8 cellular contexts compared by ENCODE assay signal in genomic region chr2:169038338-169038757, GRCh38. TPM values are rescaled to one million over a fixed set of nuclear protein-coding genes. Genes with fewer than 3 reads are reported as not detected.
A peak's percentile ranks its signal among the peaks of the same experiment; 100 is the strongest.
DNase-seq lines count a peak whose midpoint lies in the region; ATAC-seq, FAIRE-seq and TF ChIP-seq lines count a peak whose summit lies in the region.

No MANE protein-coding gene starts in this region.

- H3K36me3 ChIP-seq in endodermal cell (ENCODE audit: control insufficient read depth, insufficient read depth, low read length) (no peaks in the 10 kb centered on the region), uterus (no peaks in the 10 kb centered on the region)

- no peak for FAIRE-seq in D721Med (lab: Jason Lieb, UNC)

- TF ChIP-seq CTCF in HL-60 (IDR thresholded peaks at IDR 0.05; ENCODE audit: insufficient read depth, low read length): no peak
- no peak for TF ChIP-seq CTCF in endodermal cell (conservative IDR thresholded peaks at IDR 0.05)
- TF ChIP-seq CTCF in lower leg skin (IDR thresholded peaks at IDR 0.05): no peak
- no peak for TF ChIP-seq CTCF in D721Med (IDR thresholded peaks at IDR 0.05; ENCODE audit: insufficient read depth, missing control alignments)
- no peak for TF ChIP-seq CTCF in uterus (IDR thresholded peaks at IDR 0.05)

- intact Hi-C loops in lower leg skin (cut with DNase I; ENCODE audit: low total_unique reads) (no loop called here), uterus (cut with DNase I; ENCODE audit: low total_unique reads) (no loop called here)
- intact Hi-C loops in activated T-helper 1 cell treated with anti-CD3 and anti-CD28 coated beads, Interleukin-12 subunit alpha, Interleukin-12 subunit beta, Interleukin-2, Interleukin-4 antibody, amounts not matched to agents 30 ng/mL and 10 ng/mL and 1 ng/mL, durations not matched to agents 14 hours and 24 hours and 36 hours (cut with micrococcal nuclease): no loop called here

- no peaks in the 10 kb centered on the region for H3K27me3 Mint-ChIP-seq in endodermal cell (ENCODE audit: insufficient read depth)
- H3K27me3 Mint-ChIP-seq in activated T-helper 1 cell treated with anti-CD3 and anti-CD28 coated beads, Interleukin-12 subunit alpha, Interleukin-12 subunit beta, Interleukin-2, Interleukin-4 antibody, amounts not matched to agents 30 ng/mL and 10 ng/mL and 1 ng/mL, durations not matched to agents 14 hours and 24 hours and 36 hours (ENCODE audit: insufficient read depth): no peaks in the 10 kb centered on the region

- no peak overlapping the region for H3K27ac ChIP-seq in HL-60 (replicated peaks)
- H3K27ac ChIP-seq in endodermal cell (ENCODE audit: low read depth, low read length): no peak overlapping the region
- H3K27ac ChIP-seq in uterus: no peak overlapping the region

- H3K4me3 ChIP-seq in HL-60 (replicated peaks; ENCODE audit: insufficient read depth, low read length): no peak overlapping the region
- H3K4me3 ChIP-seq in endodermal cell (ENCODE audit: low read length): no peak overlapping the region
- no peak overlapping the region for H3K4me3 ChIP-seq in lower leg skin (ENCODE audit: low read depth, poor library complexity, severe bottlenecking)
- H3K4me3 ChIP-seq in uterus: no peak overlapping the region

- H3K9me3 ChIP-seq in endodermal cell (ENCODE audit: control insufficient read depth, low read length) (peaks cover 16% of the 10 kb centered on the region), uterus (no peaks in the 10 kb centered on the region)

- no peak overlapping the region for H3K4me3 Mint-ChIP-seq in endodermal cell
- no peak overlapping the region for H3K4me3 Mint-ChIP-seq in activated T-helper 1 cell treated with anti-CD3 and anti-CD28 coated beads, Interleukin-12 subunit alpha, Interleukin-12 subunit beta, Interleukin-2, Interleukin-4 antibody, amounts not matched to agents 30 ng/mL and 10 ng/mL and 1 ng/mL, durations not matched to agents 14 hours and 24 hours and 36 hours

- 98 to 100% methylated on average over 2 of the region's 2 CpGs for WGBS in endodermal cell (ENCODE audit: insufficient coverage in 1 of 2, insufficient read length in 1 of 2), 2 experiments
- 43 to 52% methylated on average over 2 of the region's 2 CpGs for WGBS in lower leg skin, 2 donors

- peaks cover 18% of the 10 kb centered on the region for H3K9me3 Mint-ChIP-seq in endodermal cell
- H3K9me3 Mint-ChIP-seq in activated T-helper 1 cell treated with anti-CD3 and anti-CD28 coated beads, Interleukin-12 subunit alpha, Interleukin-12 subunit beta, Interleukin-2, Interleukin-4 antibody, amounts not matched to agents 30 ng/mL and 10 ng/mL and 1 ng/mL, durations not matched to agents 14 hours and 24 hours and 36 hours: peaks cover 27% of the 10 kb centered on the region

- H3K36me3 Mint-ChIP-seq in endodermal cell (ENCODE audit: low read depth): peaks cover 4% of the 10 kb centered on the region
- H3K36me3 Mint-ChIP-seq in activated T-helper 1 cell treated with anti-CD3 and anti-CD28 coated beads, Interleukin-12 subunit alpha, Interleukin-12 subunit beta, Interleukin-2, Interleukin-4 antibody, amounts not matched to agents 30 ng/mL and 10 ng/mL and 1 ng/mL, durations not matched to agents 14 hours and 24 hours and 36 hours (ENCODE audit: low read depth): peaks cover 2% of the 10 kb centered on the region

- H3K9ac ChIP-seq in endodermal cell (ENCODE audit: extremely low read depth, low read length, poor library complexity, severe bottlenecking): no peak overlapping the region

- in situ Hi-C loops in Caki2 (cut with HindIII; ENCODE audit: low pct_unique_long_range_greater_than_20kb, low sequenced_read_pairs): no loop called here

- peak overlapping the region; percentile 9 for H3K27ac Mint-ChIP-seq in endodermal cell
- no peak overlapping the region for H3K27ac Mint-ChIP-seq in activated T-helper 1 cell treated with anti-CD3 and anti-CD28 coated beads, Interleukin-12 subunit alpha, Interleukin-12 subunit beta, Interleukin-2, Interleukin-4 antibody, amounts not matched to agents 30 ng/mL and 10 ng/mL and 1 ng/mL, durations not matched to agents 14 hours and 24 hours and 36 hours

- H3K27me3 ChIP-seq in HL-60 (ENCODE audit: insufficient read depth, poor library complexity, severe bottlenecking) (no peaks in the 10 kb centered on the region), endodermal cell (ENCODE audit: control insufficient read depth, insufficient read depth, low read length, poor library complexity, severe bottlenecking) (no peaks in the 10 kb centered on the region), uterus (no peaks in the 10 kb centered on the region)

- TF ChIP-seq POLR2A in lower leg skin (IDR thresholded peaks at IDR 0.05) (no peak), uterus (IDR thresholded peaks at IDR 0.05) (no peak)

- H3K4me1 Mint-ChIP-seq in endodermal cell: peaks cover 22% of the 10 kb centered on the region
- H3K4me1 Mint-ChIP-seq in activated T-helper 1 cell treated with anti-CD3 and anti-CD28 coated beads, Interleukin-12 subunit alpha, Interleukin-12 subunit beta, Interleukin-2, Interleukin-4 antibody, amounts not matched to agents 30 ng/mL and 10 ng/mL and 1 ng/mL, durations not matched to agents 14 hours and 24 hours and 36 hours (ENCODE audit: low read depth): peaks cover 13% of the 10 kb centered on the region

- peak; percentile 50 for ATAC-seq in GM21423 (IDR thresholded peaks at IDR 0.05; ENCODE audit: unreplicated experiment)

- H3K4me1 ChIP-seq in endodermal cell (ENCODE audit: control insufficient read depth, insufficient read depth, low read length) (no peaks in the 10 kb centered on the region), uterus (no peaks in the 10 kb centered on the region)

- DNase-seq in Caki2 (ENCODE audit: low read depth) (peak; percentile 73), HL-60 (ENCODE audit: low read depth in 1 of 2, low spot score in 1 of 2) (peak; percentile 35 to 54), endodermal cell (no peak), lower leg skin (ENCODE audit: low spot score in 2 of 2) (no peak), D721Med (ENCODE audit: insufficient read length, low spot score) (no peak), uterus (no peak)
- DNase-seq in activated T-helper 1 cell treated with anti-CD3 and anti-CD28 coated beads, Interleukin-12 subunit alpha, Interleukin-12 subunit beta, Interleukin-2, Interleukin-4 antibody, amounts not matched to agents 30 ng/mL and 10 ng/mL and 1 ng/mL, durations not matched to agents 14 hours and 24 hours and 36 hours (ENCODE audit: low spot score): no peak

RNA-seq across cellular contexts. Expression of gene ABCB11, which starts 7.2 kb away (rescaled TPM):
- not detected in 2 replicates for total RNA-seq in Caki2 (2014; rRNA removed; shearing (Covaris generic); ENCODE audit: low replicate concordance)
- total RNA-seq in endodermal cell (under 1 TPM; 0.04 TPM), lower leg skin (under 1 TPM in 3 of 4 donors, not detected in 1; 0.39 to 0.49 (median 0.46) TPM), uterus (under 1 TPM in 1 of 4 donors, not detected in 3; 0.29 TPM)
- polyA plus RNA-seq in endodermal cell (2013, experiment 1 of 2): 0.04 TPM
- polyA plus RNA-seq in endodermal cell (2013, experiment 2 of 2): 0.04 TPM
- 0.02 TPM in 1 of 2 replicates, not detected in the other for total RNA-seq in activated T-helper 1 cell treated with anti-CD3 and anti-CD28 coated beads, Interleukin-12 subunit alpha, Interleukin-12 subunit beta, Interleukin-2, Interleukin-4 antibody, amounts not matched to agents 30 ng/mL and 10 ng/mL and 1 ng/mL, durations not matched to agents 14 hours and 24 hours and 36 hours

RNA-seq across cellular contexts. Expression of gene DHRS9, which starts 31.0 kb away (rescaled TPM):
- total RNA-seq in Caki2 (2014; rRNA removed; shearing (Covaris generic); ENCODE audit: low replicate concordance): 0.70 and 0.88 TPM in 2 replicates
- not detected for total RNA-seq in endodermal cell
- polyA plus RNA-seq in endodermal cell (2013, experiment 1 of 2): 0.14 TPM
- 0.17 TPM for polyA plus RNA-seq in endodermal cell (2013, experiment 2 of 2)
- total RNA-seq in lower leg skin: 1 to 10 TPM in 3 of 4 donors, not detected in 1; 1.4 to 3.4 (median 1.9) TPM
- total RNA-seq in activated T-helper 1 cell treated with anti-CD3 and anti-CD28 coated beads, Interleukin-12 subunit alpha, Interleukin-12 subunit beta, Interleukin-2, Interleukin-4 antibody, amounts not matched to agents 30 ng/mL and 10 ng/mL and 1 ng/mL, durations not matched to agents 14 hours and 24 hours and 36 hours: 1.6 and 2.3 TPM in 2 replicates
- under 1 TPM in 3 of 4 donors, not detected in 1; 0.26 to 0.91 (median 0.48) TPM for total RNA-seq in uterus

Comparison
In these comparisons a context has a peak if more than half of its experiments do, and no peak if none do; other contexts are left out.
1. DNase-seq: peak in Caki2 (single experiment) and HL-60 (2 of 2); none in endodermal cell (single experiment), lower leg skin (0 of 2), activated T-helper 1 cell treated with anti-CD3 and anti-CD28 coated beads, Interleukin-12 subunit alpha, Interleukin-12 subunit beta, Interleukin-2, Interleukin-4 antibody, amounts not matched to agents 30 ng/mL and 10 ng/mL and 1 ng/mL, durations not matched to agents 14 hours and 24 hours and 36 hours (single experiment), D721Med (single experiment) and uterus (0 of 2).